ENCODE assay signal across 8 cellular contexts in the genomic region with DNA sequence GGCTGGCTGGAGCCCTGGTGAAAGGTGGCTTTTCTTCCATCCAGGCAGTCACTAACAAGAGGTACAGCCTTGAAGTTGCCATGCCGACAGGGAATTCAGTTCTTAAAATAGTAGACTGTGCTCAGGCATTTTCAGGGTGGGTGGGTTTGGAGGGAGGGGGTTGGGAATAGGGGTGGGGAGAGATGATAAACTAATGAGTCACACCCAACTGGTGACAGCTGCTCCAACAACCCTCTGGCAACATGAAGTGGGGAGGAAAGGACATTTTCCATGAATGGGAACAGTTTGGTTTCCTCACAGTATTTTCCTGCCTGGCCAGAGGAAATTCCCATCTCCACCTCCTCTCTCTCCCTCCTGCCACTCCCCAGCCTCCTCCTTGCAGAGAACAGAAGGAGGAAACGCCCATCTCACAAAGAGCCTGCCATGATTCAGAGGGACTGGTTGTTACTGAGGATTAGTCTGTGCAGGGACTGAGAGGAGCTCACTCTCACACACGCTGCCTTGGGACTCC.
DNase-seq lines count a peak whose midpoint lies in the region; ATAC-seq and TF ChIP-seq lines count a peak whose summit lies in the region.

No MANE protein-coding gene starts in this region.

- H3K36me3 ChIP-seq in HUES48 (ENCODE audit: control insufficient read depth, insufficient read depth, low read length): no peaks in the 10 kb centered on the region
- H3K36me3 ChIP-seq in adipocyte (ENCODE audit: control insufficient read depth, insufficient read depth, low read length, severe bottlenecking): no peaks in the 10 kb centered on the region
- no peaks in the 10 kb centered on the region for H3K36me3 ChIP-seq in right atrium auricular region
- no peaks in the 10 kb centered on the region for H3K36me3 ChIP-seq in suprapubic skin

- TF ChIP-seq POLR2A in suprapubic skin (IDR thresholded peaks at IDR 0.05): no peak

- ATAC-seq in HG03432 (IDR thresholded peaks at IDR 0.05; ENCODE audit: unreplicated experiment): no peak

- TF ChIP-seq EP300 in suprapubic skin (IDR thresholded peaks at IDR 0.05): no peak

- TF ChIP-seq CTCF in right atrium auricular region (IDR thresholded peaks at IDR 0.05) (no peak), suprapubic skin (IDR thresholded peaks at IDR 0.05) (no peak)

- H3K27ac ChIP-seq in HUES48 (ENCODE audit: low read depth, low read length) (peak overlapping the region; percentile 77), right atrium auricular region (peak overlapping the region in 1 of 2 donors; percentile 6), suprapubic skin (peak overlapping the region; percentile 3)

- H3K4me3 ChIP-seq in HUES48 (ENCODE audit: low read depth, low read length): no peak overlapping the region
- no peak overlapping the region for H3K4me3 ChIP-seq in adipocyte (ENCODE audit: low read length)
- no peak overlapping the region for H3K4me3 ChIP-seq in right atrium auricular region
- no peak overlapping the region for H3K4me3 ChIP-seq in suprapubic skin

- H3K9ac ChIP-seq in HUES48 (ENCODE audit: low read depth, low read length): no peak overlapping the region
- H3K9ac ChIP-seq in adipocyte (ENCODE audit: low read length): peak overlapping the region; percentile 26

- H3K9me3 ChIP-seq in HUES48 (ENCODE audit: control insufficient read depth, insufficient read depth, low read length): no peaks in the 10 kb centered on the region
- H3K9me3 ChIP-seq in adipocyte (ENCODE audit: control insufficient read depth, low read length): no peaks in the 10 kb centered on the region
- no peaks in the 10 kb centered on the region for H3K9me3 ChIP-seq in right atrium auricular region
- no peaks in the 10 kb centered on the region for H3K9me3 ChIP-seq in suprapubic skin

- H3K27me3 ChIP-seq in HUES48 (ENCODE audit: control insufficient read depth, insufficient read depth, low read length) (no peaks in the 10 kb centered on the region), adipocyte (replicated peaks; ENCODE audit: control insufficient read depth, insufficient read depth, low read length) (no peaks in the 10 kb centered on the region), right atrium auricular region (no peaks in the 10 kb centered on the region), suprapubic skin (no peaks in the 10 kb centered on the region)

- H3K4me1 ChIP-seq in HUES48 (ENCODE audit: control insufficient read depth, insufficient read depth, low read length) (peaks cover 18% of the 10 kb centered on the region), adipocyte (ENCODE audit: control insufficient read depth, insufficient read depth, low read length) (peaks cover 8% of the 10 kb centered on the region), right atrium auricular region (peaks cover 0 to 21% of the 10 kb centered on the region in 2 donors), suprapubic skin (peaks cover 27% of the 10 kb centered on the region)

- DNase-seq in adipocyte (ENCODE audit: low read depth) (peak; percentile 77), right atrium auricular region (ENCODE audit: low spot score) (peak; percentile 75), suprapubic skin (ENCODE audit: low spot score in 2 of 2) (no peak), middle frontal gyrus (ENCODE audit: extremely low spot score, low spot score) (no peak), NCI-H128 (lab: John Stamatoyannopoulos, UW; ENCODE audit: unreplicated experiment) (no peak), UCSD-AML1 (lab: John Stamatoyannopoulos, UW; ENCODE audit: unreplicated experiment) (no peak)

- WGBS in suprapubic skin: 0% methylated on average over 2 of the region's 3 CpGs

Comparison
In these comparisons a context has a peak if more than half of its experiments do, and no peak if none do; other contexts are left out.
1. DNase-seq: peak in adipocyte (single experiment) and right atrium auricular region (single experiment); none in suprapubic skin (0 of 2), middle frontal gyrus (single experiment), NCI-H128 (single experiment) and UCSD-AML1 (single experiment).